Comparison of ENCODE assay signal across 1 cellular context in genomic region chr7:66105263-66105748, GRCh38.
TF ChIP-seq lines count a peak whose summit lies in the region.

No MANE protein-coding gene starts in this region.

TF ChIP-seq in IMR-90, 13 proteins besides CTCF, POLR2A, EP300 and RAD21 (continued from another document):
- TF ChIP-seq ELK1 (IDR thresholded peaks at IDR 0.05; ENCODE audit: borderline replicate concordance, low read depth, low read length) (no peak), CHD1 (IDR thresholded peaks at IDR 0.05; ENCODE audit: low read depth, low read length) (no peak), RFX5 (IDR thresholded peaks at IDR 0.05; ENCODE audit: low read depth, low read length) (no peak)
